In genomic region chr1:179826626-179827280, GRCh38 we compare ENCODE assay signal across 13 cellular contexts.
"Had no signal": no experiment of that assay in that cellular context is flagged by ENCODE, and none has a peak within 500 bp of the region (broad histone marks: within the 10 kb centered on the region; RNA-seq: fewer than 3 reads in every experiment).

No MANE protein-coding gene starts in this region.

- H3K36me3 Mint-ChIP-seq: activated naive CD8-positive, alpha-beta T cell; mesothelial cell of epicardium had no signal

- ATAC-seq: activated CD8-positive, alpha-beta T cell treated with anti-CD3 and anti-CD28 coated beads, Interleukin-2, amount 10 ng/mL, durations not matched to agents 7 days and 5 days; lower lobe of right lung; stimulated activated naive CD8-positive, alpha-beta T cell treated with anti-CD3 and anti-CD28 coated beads, Interleukin-15, Interleukin-2, amounts not matched to agents 100 U/mL and 50 U/mL, for 24 hours; T-helper 17 cell had no signal

- DNase-seq: activated CD4-positive, alpha-beta T cell treated with anti-CD3 and anti-CD28 coated beads for 4 hours; activated CD8-positive, alpha-beta T cell treated with anti-CD3 and anti-CD28 coated beads, Interleukin-2, amount 10 ng/mL, durations not matched to agents 7 days and 5 days; activated effector memory CD4-positive, alpha-beta T cell treated with anti-CD3 and anti-CD28 coated beads, Interleukin-2, amount 50 U/mL, for 16 hours; anterior cingulate cortex; cerebellar nuclear complex; lower lobe of right lung; stimulated activated CD4-positive, alpha-beta T cell treated with anti-CD3 and anti-CD28 coated beads, Interleukin-4, amount 100 ng/mL, for 4 hours; stimulated activated CD8-positive, alpha-beta memory T cell treated with anti-CD3 and anti-CD28 coated beads, Interleukin-4, amount 100 ng/mL, for 48 hours; stimulated activated naive CD8-positive, alpha-beta T cell treated with anti-CD3 and anti-CD28 coated beads, Interleukin-15, Interleukin-2, amounts not matched to agents 100 U/mL and 50 U/mL, for 24 hours; T-helper 17 cell had no signal

- H3K4me3 Mint-ChIP-seq: activated CD8-positive, alpha-beta T cell treated with anti-CD3 and anti-CD28 coated beads, Interleukin-2, amount 10 ng/mL, durations not matched to agents 7 days and 5 days; activated naive CD8-positive, alpha-beta T cell; dendritic cell treated with granulocyte-macrophage colony-stimulating factor and Interleukin-4, amounts not matched to agents 40 ng/mL and 50 ng/mL, for 4 days; mesothelial cell of epicardium; T-helper 17 cell had no signal

- H3K27me3 Mint-ChIP-seq: activated naive CD8-positive, alpha-beta T cell had no signal

- H3K9me3 Mint-ChIP-seq: dendritic cell treated with granulocyte-macrophage colony-stimulating factor and Interleukin-4, amounts not matched to agents 40 ng/mL and 50 ng/mL, for 4 days; mesothelial cell of epicardium had no signal

- H3K27ac Mint-ChIP-seq: activated CD8-positive, alpha-beta T cell treated with anti-CD3 and anti-CD28 coated beads, Interleukin-2, amount 10 ng/mL, durations not matched to agents 7 days and 5 days; activated naive CD8-positive, alpha-beta T cell; dendritic cell treated with granulocyte-macrophage colony-stimulating factor and Interleukin-4, amounts not matched to agents 40 ng/mL and 50 ng/mL, for 4 days; T-helper 17 cell had no signal
